8 cellular contexts compared by ENCODE assay signal in the genomic region with DNA sequence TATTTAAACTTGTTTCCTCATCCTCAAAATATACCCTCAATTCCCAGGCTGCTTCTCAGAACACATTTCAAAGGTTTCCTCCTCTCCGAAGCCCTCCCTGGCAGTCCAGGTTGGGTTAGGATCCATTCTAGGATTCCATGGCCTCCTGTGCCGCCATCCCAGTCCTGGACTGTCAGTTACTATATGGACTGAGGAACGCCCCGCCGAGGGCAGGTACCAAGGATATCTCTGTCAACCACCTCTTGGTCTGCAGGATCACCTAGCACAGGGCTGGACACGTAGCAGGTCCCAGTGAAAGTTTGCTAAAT. TPM values are rescaled to one million over a fixed set of nuclear protein-coding genes. Genes with fewer than 3 reads are reported as not detected.
A peak's percentile ranks its signal among the peaks of the same experiment; 100 is the strongest.
DNase-seq lines count a peak whose midpoint lies in the region; ATAC-seq and TF ChIP-seq lines count a peak whose summit lies in the region.
"Had no signal": no experiment of that assay in that cellular context is flagged by ENCODE, and none has a peak within 500 bp of the region (broad histone marks: within the 10 kb centered on the region; RNA-seq: fewer than 3 reads in every experiment).

No MANE protein-coding gene starts in this region.

- TF ChIP-seq CTCF in DND-41 (IDR thresholded peaks at IDR 0.05; ENCODE audit: borderline replicate concordance, extremely low read depth, low read length, poor library complexity, severe bottlenecking) (no peak), nephron (IDR thresholded peaks at IDR 0.05; ENCODE audit: unreplicated experiment in 3 of 3) (no peak)

- no peak for ATAC-seq in DND-41 (ENCODE audit: insufficient read depth, low read depth)

- no peaks in the 10 kb centered on the region for H3K27me3 Mint-ChIP-seq in activated T-helper 2 cell treated with anti-CD3 and anti-CD28 coated beads, Interferon-gamma antibody, Interleukin-2, Interleukin-4, amounts not matched to agents 10 μg/mL and 5 μg/mL and 100 μg/mL, durations not matched to agents 14 hours and 24 hours and 36 hours (ENCODE audit: low read depth)
- peaks cover 4% of the 10 kb centered on the region for H3K27me3 Mint-ChIP-seq in nephron (ENCODE audit: low read depth)

- no peaks in the 10 kb centered on the region for H3K27me3 ChIP-seq in DND-41 (ENCODE audit: insufficient read depth, low read length, poor library complexity)
- H3K27me3 ChIP-seq: SJSA1 had no signal

- H3K4me2 ChIP-seq in DND-41 (ENCODE audit: insufficient read depth, low read length): no peak overlapping the region

- peaks cover 18% of the 10 kb centered on the region for H3K4me1 ChIP-seq in DND-41 (ENCODE audit: insufficient read depth, low read length)

- H3K4me1 Mint-ChIP-seq in activated T-helper 2 cell treated with anti-CD3 and anti-CD28 coated beads, Interferon-gamma antibody, Interleukin-2, Interleukin-4, amounts not matched to agents 10 μg/mL and 5 μg/mL and 100 μg/mL, durations not matched to agents 14 hours and 24 hours and 36 hours (ENCODE audit: low read depth): peaks cover 14% of the 10 kb centered on the region
- peaks cover 34% of the 10 kb centered on the region for H3K4me1 Mint-ChIP-seq in nephron

- peaks cover 5% of the 10 kb centered on the region for H3K36me3 Mint-ChIP-seq in activated T-helper 2 cell treated with anti-CD3 and anti-CD28 coated beads, Interferon-gamma antibody, Interleukin-2, Interleukin-4, amounts not matched to agents 10 μg/mL and 5 μg/mL and 100 μg/mL, durations not matched to agents 14 hours and 24 hours and 36 hours (ENCODE audit: low read depth)
- peaks cover 22% of the 10 kb centered on the region for H3K36me3 Mint-ChIP-seq in nephron (ENCODE audit: low read depth)

- H3K79me2 ChIP-seq in DND-41 (ENCODE audit: insufficient read depth, low read length): peaks cover 20% of the 10 kb centered on the region

- no peaks in the 10 kb centered on the region for H3K9me3 ChIP-seq in DND-41 (ENCODE audit: insufficient read depth, low read length, severe bottlenecking)
- H3K9me3 ChIP-seq: SJSA1 had no signal

- no peak overlapping the region for H3K27ac ChIP-seq in DND-41 (ENCODE audit: low read length)

- H3K36me3 ChIP-seq in DND-41 (ENCODE audit: insufficient read depth, low read length): peaks cover 13% of the 10 kb centered on the region

- H3K4me3 Mint-ChIP-seq in activated T-helper 2 cell treated with anti-CD3 and anti-CD28 coated beads, Interferon-gamma antibody, Interleukin-2, Interleukin-4, amounts not matched to agents 10 μg/mL and 5 μg/mL and 100 μg/mL, durations not matched to agents 14 hours and 24 hours and 36 hours (ENCODE audit: low read depth): peak overlapping the region; percentile 99
- H3K4me3 Mint-ChIP-seq in nephron: peak overlapping the region; percentile 79 to 86 (median 82)

- no peaks in the 10 kb centered on the region for H3K9me3 Mint-ChIP-seq in activated T-helper 2 cell treated with anti-CD3 and anti-CD28 coated beads, Interferon-gamma antibody, Interleukin-2, Interleukin-4, amounts not matched to agents 10 μg/mL and 5 μg/mL and 100 μg/mL, durations not matched to agents 14 hours and 24 hours and 36 hours
- H3K9me3 Mint-ChIP-seq in nephron: no peaks in the 10 kb centered on the region

- H4K20me1 ChIP-seq in DND-41 (ENCODE audit: insufficient read depth, low read length): no peaks in the 10 kb centered on the region

- no peak overlapping the region for H3K9ac ChIP-seq in DND-41 (ENCODE audit: low read depth, low read length)

- peak overlapping the region; percentile 12 for H2AFZ ChIP-seq in DND-41 (ENCODE audit: low read depth, low read length)

- intact Hi-C loops in activated T-helper 2 cell treated with anti-CD3 and anti-CD28 coated beads, Interferon-gamma antibody, Interleukin-2, Interleukin-4, amounts not matched to agents 10 μg/mL and 5 μg/mL and 100 μg/mL, durations not matched to agents 14 hours and 24 hours and 36 hours (cut with micrococcal nuclease): loop anchor here (2.0 to 10.0 kb wide), 2 partner anchors 169 to 309 kb away; a partner anchor contains a TSS

- H3K4me3 ChIP-seq in DND-41 (ENCODE audit: low read depth in 1 of 2, low read length in 2 of 2): no peak overlapping the region

- no peak overlapping the region for H3K27ac Mint-ChIP-seq in activated T-helper 2 cell treated with anti-CD3 and anti-CD28 coated beads, Interferon-gamma antibody, Interleukin-2, Interleukin-4, amounts not matched to agents 10 μg/mL and 5 μg/mL and 100 μg/mL, durations not matched to agents 14 hours and 24 hours and 36 hours
- H3K27ac Mint-ChIP-seq in nephron: peak overlapping the region; percentile 91 to 98 (median 96)

- DNase-seq in DND-41 (no peak), AG08396 (ENCODE audit: low spot score) (no peak), NCI-H187 (lab: John Stamatoyannopoulos, UW) (no peak)
- DNase-seq in activated T-helper 2 cell treated with anti-CD3 and anti-CD28 coated beads, Interferon-gamma antibody, Interleukin-2, Interleukin-4, amounts not matched to agents 10 μg/mL and 5 μg/mL and 100 μg/mL, durations not matched to agents 14 hours and 24 hours and 36 hours (ENCODE audit: low spot score): no peak
- no peak for DNase-seq in stimulated activated CD4-positive, alpha-beta T cell treated with anti-CD3 and anti-CD28 coated beads, Interleukin-4, amount 100 ng/mL, for 4 hours
- DNase-seq: effector CD4-positive, alpha-beta T cell had no signal

RNA-seq across cellular contexts. Expression of a gene that starts 1.5 kb away (rescaled TPM):
- 12.5 and 13.1 TPM in 2 replicates for total RNA-seq in activated T-helper 2 cell treated with anti-CD3 and anti-CD28 coated beads, Interferon-gamma antibody, Interleukin-2, Interleukin-4, amounts not matched to agents 10 μg/mL and 5 μg/mL and 100 μg/mL, durations not matched to agents 14 hours and 24 hours and 36 hours

RNA-seq across cellular contexts. Expression of a gene that starts 19.8 kb away (rescaled TPM):
- total RNA-seq in activated T-helper 2 cell treated with anti-CD3 and anti-CD28 coated beads, Interferon-gamma antibody, Interleukin-2, Interleukin-4, amounts not matched to agents 10 μg/mL and 5 μg/mL and 100 μg/mL, durations not matched to agents 14 hours and 24 hours and 36 hours: 17.5 and 18.1 TPM in 2 replicates

RNA-seq across cellular contexts. Expression of a gene that starts 20.0 kb away (rescaled TPM):
- 10.4 and 11.3 TPM in 2 replicates for total RNA-seq in activated T-helper 2 cell treated with anti-CD3 and anti-CD28 coated beads, Interferon-gamma antibody, Interleukin-2, Interleukin-4, amounts not matched to agents 10 μg/mL and 5 μg/mL and 100 μg/mL, durations not matched to agents 14 hours and 24 hours and 36 hours

RNA-seq across cellular contexts. Expression of a gene that starts 21.2 kb away (rescaled TPM):
- 0.30 and 0.57 TPM in 2 replicates for total RNA-seq in activated T-helper 2 cell treated with anti-CD3 and anti-CD28 coated beads, Interferon-gamma antibody, Interleukin-2, Interleukin-4, amounts not matched to agents 10 μg/mL and 5 μg/mL and 100 μg/mL, durations not matched to agents 14 hours and 24 hours and 36 hours

RNA-seq across cellular contexts. Expression of a gene that starts 32.4 kb away (rescaled TPM):
- 0.83 and 0.87 TPM in 2 replicates for total RNA-seq in activated T-helper 2 cell treated with anti-CD3 and anti-CD28 coated beads, Interferon-gamma antibody, Interleukin-2, Interleukin-4, amounts not matched to agents 10 μg/mL and 5 μg/mL and 100 μg/mL, durations not matched to agents 14 hours and 24 hours and 36 hours
